ENCODE assay signal across 17 cellular contexts in the genomic region with DNA sequence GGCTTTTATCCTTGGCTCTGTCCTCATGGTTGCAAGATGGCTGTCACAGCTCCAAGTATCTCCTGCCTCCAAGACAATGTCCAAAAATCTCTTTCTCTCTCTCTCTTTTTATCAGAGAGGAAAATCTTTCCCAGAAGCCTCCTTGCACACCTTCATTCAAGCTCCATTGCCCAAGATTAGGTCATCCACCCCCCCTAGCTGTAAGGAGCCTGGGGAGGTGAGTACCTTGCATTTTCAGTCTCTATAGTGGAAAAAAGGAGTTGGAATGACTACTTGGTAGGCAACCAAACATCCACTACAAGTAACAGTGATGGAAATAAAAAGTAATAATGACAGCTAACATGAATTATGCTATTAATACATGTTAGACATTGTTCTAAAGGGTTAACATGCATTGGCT. TPM values are rescaled to one million over a fixed set of nuclear protein-coding genes. Genes with fewer than 3 reads are reported as not detected.
DNase-seq lines count a peak whose midpoint lies in the region; ATAC-seq lines count a peak whose summit lies in the region.
"Had no signal": no experiment of that assay in that cellular context is flagged by ENCODE, and none has a peak within 500 bp of the region (broad histone marks: within the 10 kb centered on the region; RNA-seq: fewer than 3 reads in every experiment).

No MANE protein-coding gene starts in this region.

- no peaks in the 10 kb centered on the region for H3K36me3 ChIP-seq in naive thymus-derived CD4-positive, alpha-beta T cell (ENCODE audit: control insufficient read depth in 2 of 3, insufficient read depth in 3 of 3, low read length in 3 of 3)
- H3K36me3 ChIP-seq: MG63 had no signal

- peaks cover 0 to 30% of the 10 kb centered on the region in 2 donors for H3K4me1 ChIP-seq in naive thymus-derived CD4-positive, alpha-beta T cell (ENCODE audit: control insufficient read depth in 2 of 2, insufficient read depth in 2 of 2, low read length in 2 of 2)

- no peak for DNase-seq in activated CD4-positive, alpha-beta T cell treated with anti-CD3 and anti-CD28 coated beads for 36 hours
- no peak for DNase-seq in activated CD4-positive, alpha-beta T cell treated with anti-CD3 and anti-CD28 coated beads, Interleukin-2, amount 10 ng/mL, durations not matched to agents 7 days and 5 days
- no peak for DNase-seq in activated naive CD4-positive, alpha-beta T cell treated with anti-CD3 and anti-CD28 coated beads, Interleukin-2, amount 50 U/mL, for 72 hours (ENCODE audit: low spot score in 2 of 2)
- no peak for DNase-seq in activated naive CD4-positive, alpha-beta T cell treated with Interleukin-2 at 50 U/mL for 16 hours
- DNase-seq in activated naive CD8-positive, alpha-beta T cell treated with anti-CD3 and anti-CD28 coated beads, Interleukin-2, amount 50 U/mL, for 24 hours = no peak
- no peak for DNase-seq in naive thymus-derived CD4-positive, alpha-beta T cell
- DNase-seq in ACHN (no peak), activated gamma-delta T cell (lab: John Stamatoyannopoulos, UW) (no peak)
- DNase-seq: C1 segment of cervical spinal cord, Calu3, H9, MG63, NCI-H1105 treated with DMSO at 0.1 percent for 48 hours, NCI-H187 treated with DMSO at 0.1 percent for 48 hours, NCI-H2171, NCI-H446 treated with DMSO at 0.1 percent for 48 hours, NCI-H748 treated with DMSO at 0.1 percent for 48 hours had no signal

- no peak overlapping the region for H3K4me3 ChIP-seq in naive thymus-derived CD4-positive, alpha-beta T cell (ENCODE audit: low read length)
- H3K4me3 ChIP-seq: MG63 had no signal

- H3K4me1 Mint-ChIP-seq in activated CD4-positive, alpha-beta T cell treated with anti-CD3 and anti-CD28 coated beads for 36 hours = peaks cover 46% of the 10 kb centered on the region
- H3K4me1 Mint-ChIP-seq in activated CD4-positive, alpha-beta T cell treated with anti-CD3 and anti-CD28 coated beads, Interleukin-2, amount 10 ng/mL, durations not matched to agents 7 days and 5 days = peaks cover 36% of the 10 kb centered on the region
- H3K4me1 Mint-ChIP-seq in activated naive CD8-positive, alpha-beta T cell treated with anti-CD3 and anti-CD28 coated beads, Interleukin-2, amount 50 U/mL, for 24 hours = peaks cover 46% of the 10 kb centered on the region
- peaks cover 23 to 57% (median 51%) of the 10 kb centered on the region in 7 donors for H3K4me1 Mint-ChIP-seq in naive thymus-derived CD4-positive, alpha-beta T cell
- H3K4me1 Mint-ChIP-seq: H9 had no signal

- peak overlapping the region; percentile 76 for H3K27ac Mint-ChIP-seq in activated CD4-positive, alpha-beta T cell treated with anti-CD3 and anti-CD28 coated beads for 36 hours
- H3K27ac Mint-ChIP-seq in activated CD4-positive, alpha-beta T cell treated with anti-CD3 and anti-CD28 coated beads, Interleukin-2, amount 10 ng/mL, durations not matched to agents 7 days and 5 days = no peak overlapping the region
- no peak overlapping the region for H3K27ac Mint-ChIP-seq in activated naive CD4-positive, alpha-beta T cell treated with anti-CD3 and anti-CD28 coated beads, Interleukin-2, amount 50 U/mL, for 72 hours
- peak overlapping the region; percentile 17 for H3K27ac Mint-ChIP-seq in activated naive CD8-positive, alpha-beta T cell treated with anti-CD3 and anti-CD28 coated beads, Interleukin-2, amount 50 U/mL, for 24 hours
- peak overlapping the region; percentile 44 to 96 (median 82) for H3K27ac Mint-ChIP-seq in naive thymus-derived CD4-positive, alpha-beta T cell
- H3K27ac Mint-ChIP-seq: H9 had no signal

- peak; percentile 55 for ATAC-seq in activated CD4-positive, alpha-beta T cell treated with anti-CD3 and anti-CD28 coated beads for 36 hours
- peak; percentile 23 to 28 for ATAC-seq in activated naive CD4-positive, alpha-beta T cell treated with anti-CD3 and anti-CD28 coated beads, Interleukin-2, amount 50 U/mL, for 72 hours
- peak; percentile 67 for ATAC-seq in activated naive CD8-positive, alpha-beta T cell treated with anti-CD3 and anti-CD28 coated beads, Interleukin-2, amount 50 U/mL, for 24 hours
- ATAC-seq in naive thymus-derived CD4-positive, alpha-beta T cell = no peak

- intact Hi-C loops in activated CD4-positive, alpha-beta T cell treated with anti-CD3 and anti-CD28 coated beads for 36 hours (cut with DNase I, micrococcal nuclease) = no loop called here
- intact Hi-C loops in naive thymus-derived CD4-positive, alpha-beta T cell (cut with micrococcal nuclease) = no loop called here

- in situ Hi-C loops in ACHN (cut with HindIII; ENCODE audit: low pct_ligation_motif_present, low pct_unique_long_range_greater_than_20kb, low sequenced_read_pairs) = no loop called here

- H3K36me3 Mint-ChIP-seq in activated CD4-positive, alpha-beta T cell treated with anti-CD3 and anti-CD28 coated beads for 36 hours (ENCODE audit: low read depth) = peaks cover 7% of the 10 kb centered on the region
- peaks cover 14% of the 10 kb centered on the region for H3K36me3 Mint-ChIP-seq in activated CD4-positive, alpha-beta T cell treated with anti-CD3 and anti-CD28 coated beads, Interleukin-2, amount 10 ng/mL, durations not matched to agents 7 days and 5 days (ENCODE audit: low read depth)
- H3K36me3 Mint-ChIP-seq in activated naive CD4-positive, alpha-beta T cell treated with anti-CD3 and anti-CD28 coated beads, Interleukin-2, amount 50 U/mL, for 72 hours = peaks cover 18 to 19% of the 10 kb centered on the region in 2 donors
- H3K36me3 Mint-ChIP-seq in activated naive CD8-positive, alpha-beta T cell treated with anti-CD3 and anti-CD28 coated beads, Interleukin-2, amount 50 U/mL, for 24 hours (ENCODE audit: low read depth) = no peaks in the 10 kb centered on the region
- peaks cover 0 to 32% (median 6%) of the 10 kb centered on the region in 5 donors for H3K36me3 Mint-ChIP-seq in naive thymus-derived CD4-positive, alpha-beta T cell

- POLR2A ChIA-PET in activated CD4-positive, alpha-beta T cell treated with anti-CD3 and anti-CD28 coated beads for 36 hours (lab: Charles Lee) = interaction anchor here (0.5 to 1.5 kb wide), 3 partner anchors 24 to 36 kb away, joined by 3 to 5 read pairs (median 4); no protein-coding TSS in a partner anchor
- POLR2A ChIA-PET in activated CD4-positive, alpha-beta T cell treated with anti-CD3 and anti-CD28 coated beads, Interleukin-2, amount 10 ng/mL, durations not matched to agents 7 days and 5 days (lab: Charles Lee) = no interaction called here
- POLR2A ChIA-PET in naive thymus-derived CD4-positive, alpha-beta T cell (lab: Charles Lee) = interaction anchor here (1.0 to 2.0 kb wide), 3 partner anchors 9 to 25 kb away, joined by 5 to 6 read pairs (median 5); no protein-coding TSS in a partner anchor

- no peaks in the 10 kb centered on the region for H3K27me3 ChIP-seq in naive thymus-derived CD4-positive, alpha-beta T cell (ENCODE audit: control insufficient read depth in 2 of 2, insufficient read depth in 2 of 2, low read length in 2 of 2)
- H3K27me3 ChIP-seq: MG63 had no signal

- no peaks in the 10 kb centered on the region for H3K9me3 ChIP-seq in naive thymus-derived CD4-positive, alpha-beta T cell (ENCODE audit: control insufficient read depth in 2 of 3, low read length in 3 of 3)

- H3K27ac ChIP-seq in naive thymus-derived CD4-positive, alpha-beta T cell (ENCODE audit: low read depth, low read length) = peak overlapping the region; percentile 43

- H3K27me3 Mint-ChIP-seq in activated CD4-positive, alpha-beta T cell treated with anti-CD3 and anti-CD28 coated beads for 36 hours = peaks cover 3% of the 10 kb centered on the region
- H3K27me3 Mint-ChIP-seq in activated CD4-positive, alpha-beta T cell treated with anti-CD3 and anti-CD28 coated beads, Interleukin-2, amount 10 ng/mL, durations not matched to agents 7 days and 5 days = no peaks in the 10 kb centered on the region
- no peaks in the 10 kb centered on the region for H3K27me3 Mint-ChIP-seq in activated naive CD8-positive, alpha-beta T cell treated with anti-CD3 and anti-CD28 coated beads, Interleukin-2, amount 50 U/mL, for 24 hours
- no peaks in the 10 kb centered on the region for H3K27me3 Mint-ChIP-seq in naive thymus-derived CD4-positive, alpha-beta T cell

- peaks cover 6% of the 10 kb centered on the region for H3K9me3 Mint-ChIP-seq in activated CD4-positive, alpha-beta T cell treated with anti-CD3 and anti-CD28 coated beads for 36 hours (ENCODE audit: low read depth)
- H3K9me3 Mint-ChIP-seq in activated CD4-positive, alpha-beta T cell treated with anti-CD3 and anti-CD28 coated beads, Interleukin-2, amount 10 ng/mL, durations not matched to agents 7 days and 5 days = peaks cover 5% of the 10 kb centered on the region
- H3K9me3 Mint-ChIP-seq in activated naive CD4-positive, alpha-beta T cell treated with anti-CD3 and anti-CD28 coated beads, Interleukin-2, amount 50 U/mL, for 72 hours = peaks cover 8 to 11% of the 10 kb centered on the region in 2 donors
- H3K9me3 Mint-ChIP-seq in activated naive CD8-positive, alpha-beta T cell treated with anti-CD3 and anti-CD28 coated beads, Interleukin-2, amount 50 U/mL, for 24 hours = peaks cover 6% of the 10 kb centered on the region
- H3K9me3 Mint-ChIP-seq in naive thymus-derived CD4-positive, alpha-beta T cell = peaks cover 0 to 4% (median 0%) of the 10 kb centered on the region in 11 donors
- H3K9me3 Mint-ChIP-seq: H9 had no signal

- H3K4me3 Mint-ChIP-seq in activated CD4-positive, alpha-beta T cell treated with anti-CD3 and anti-CD28 coated beads for 36 hours = no peak overlapping the region
- no peak overlapping the region for H3K4me3 Mint-ChIP-seq in activated CD4-positive, alpha-beta T cell treated with anti-CD3 and anti-CD28 coated beads, Interleukin-2, amount 10 ng/mL, durations not matched to agents 7 days and 5 days
- H3K4me3 Mint-ChIP-seq in activated naive CD8-positive, alpha-beta T cell treated with anti-CD3 and anti-CD28 coated beads, Interleukin-2, amount 50 U/mL, for 24 hours = no peak overlapping the region
- H3K4me3 Mint-ChIP-seq in naive thymus-derived CD4-positive, alpha-beta T cell = peak overlapping the region in 3 of 10 donors; percentile 40 to 70 (median 61)
- H3K4me3 Mint-ChIP-seq: H9 had no signal

- CTCF ChIA-PET in activated CD4-positive, alpha-beta T cell treated with anti-CD3 and anti-CD28 coated beads for 36 hours (lab: Charles Lee) = interaction anchor here (0.7 to 1.0 kb wide), 4 partner anchors 9 to 56 kb away, joined by 3 to 4 read pairs (median 3); no protein-coding TSS in a partner anchor
- CTCF ChIA-PET in activated CD4-positive, alpha-beta T cell treated with anti-CD3 and anti-CD28 coated beads, Interleukin-2, amount 10 ng/mL, durations not matched to agents 7 days and 5 days (lab: Charles Lee) = interaction anchor here (0.7 to 0.8 kb wide), 2 partner anchors 9 to 77 kb away, joined by 3 read pairs; no protein-coding TSS in a partner anchor
- CTCF ChIA-PET in naive thymus-derived CD4-positive, alpha-beta T cell (lab: Charles Lee) = interaction anchor here (0.6 to 1.0 kb wide), 2 partner anchors 9 to 111 kb away, joined by 3 to 5 read pairs; no protein-coding TSS in a partner anchor

RNA-seq across cellular contexts. Expression of gene NSMCE1, which starts 22.0 kb away (rescaled TPM):
- total RNA-seq in activated CD4-positive, alpha-beta T cell treated with anti-CD3 and anti-CD28 coated beads for 36 hours = 100 to 1,000 TPM; 110 to 127 TPM
- 100 to 1,000 TPM in 1 of 2 experiments, 10 to 100 TPM in 1; 95.8 to 106 TPM for total RNA-seq in activated CD4-positive, alpha-beta T cell treated with anti-CD3 and anti-CD28 coated beads, Interleukin-2, amount 10 ng/mL, durations not matched to agents 7 days and 5 days
- 100 to 1,000 TPM; 106 to 132 TPM for total RNA-seq in activated naive CD4-positive, alpha-beta T cell treated with anti-CD3 and anti-CD28 coated beads, Interleukin-2, amount 50 U/mL, for 72 hours
- 100 to 1,000 TPM in 1 of 5 experiments, 10 to 100 TPM in 4; 45.5 to 106 (median 70.2) TPM for total RNA-seq in naive thymus-derived CD4-positive, alpha-beta T cell
- polyA plus RNA-seq in naive thymus-derived CD4-positive, alpha-beta T cell = 100 to 1,000 TPM; 200 to 220 TPM

RNA-seq across cellular contexts. Expression of gene IL4R, which starts 23.2 kb away (rescaled TPM):
- 100 to 1,000 TPM; 185 to 229 TPM for total RNA-seq in activated CD4-positive, alpha-beta T cell treated with anti-CD3 and anti-CD28 coated beads for 36 hours
- total RNA-seq in activated CD4-positive, alpha-beta T cell treated with anti-CD3 and anti-CD28 coated beads, Interleukin-2, amount 10 ng/mL, durations not matched to agents 7 days and 5 days = 100 to 1,000 TPM; 242 to 262 TPM
- total RNA-seq in activated naive CD4-positive, alpha-beta T cell treated with anti-CD3 and anti-CD28 coated beads, Interleukin-2, amount 50 U/mL, for 72 hours = 100 to 1,000 TPM; 166 to 218 TPM
- 100 to 1,000 TPM; 158 to 498 (median 198) TPM for total RNA-seq in naive thymus-derived CD4-positive, alpha-beta T cell
- polyA plus RNA-seq in naive thymus-derived CD4-positive, alpha-beta T cell = 100 to 1,000 TPM in 1 of 2 donors, 10 to 100 TPM in 1; 99.8 to 128 TPM

Comparison
In these comparisons a context has a peak if more than half of its experiments do, and no peak if none do; other contexts are left out.
1. H3K27ac Mint-ChIP-seq: peak in activated CD4-positive, alpha-beta T cell treated with anti-CD3 and anti-CD28 coated beads for 36 hours (single experiment), activated naive CD8-positive, alpha-beta T cell treated with anti-CD3 and anti-CD28 coated beads, Interleukin-2, amount 50 U/mL, for 24 hours (single experiment) and naive thymus-derived CD4-positive, alpha-beta T cell (9 of 9); none in activated CD4-positive, alpha-beta T cell treated with anti-CD3 and anti-CD28 coated beads, Interleukin-2, amount 10 ng/mL, durations not matched to agents 7 days and 5 days (single experiment) and activated naive CD4-positive, alpha-beta T cell treated with anti-CD3 and anti-CD28 coated beads, Interleukin-2, amount 50 U/mL, for 72 hours (0 of 2).